1 cellular context compared by ENCODE assay signal in genomic region chr16:18943414-18943813, GRCh38.
TF ChIP-seq lines count a peak whose summit lies in the region.

No MANE protein-coding gene starts in this region.

TF ChIP-seq in GM23338, 12 proteins besides CTCF, POLR2A, EP300 and RAD21 (continued from another document):
- TF ChIP-seq ETS1 (IDR thresholded peaks at IDR 0.05): no peak
TF ChIP-seq in GM23338: peak in this region for 0.
